ENCODE assay signal across 22 cellular contexts in the genomic region with DNA sequence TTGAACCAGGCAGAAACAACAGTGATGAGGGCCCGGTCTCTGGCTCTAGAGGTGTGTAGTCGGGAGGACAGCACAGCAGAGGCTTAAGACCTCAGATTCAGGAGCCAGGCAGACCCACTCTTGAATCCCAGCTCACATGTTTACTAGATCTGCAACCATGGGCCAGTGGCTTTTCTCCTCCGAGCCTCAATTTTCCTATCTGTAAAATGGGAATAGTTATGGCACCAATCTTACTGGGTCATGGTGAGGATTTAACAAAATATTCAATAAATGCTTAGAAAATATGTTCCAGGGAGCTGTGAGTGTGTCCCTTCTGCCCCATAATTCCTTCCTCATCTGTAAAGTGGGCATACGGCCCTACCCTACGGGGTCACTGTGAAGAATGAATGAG.
"Had no signal": no experiment of that assay in that cellular context is flagged by ENCODE, and none has a peak within 500 bp of the region (broad histone marks: within the 10 kb centered on the region; RNA-seq: fewer than 3 reads in every experiment).

No MANE protein-coding gene starts in this region.

- H3K27ac Mint-ChIP-seq: activated CD4-positive, alpha-beta T cell treated with anti-CD3 and anti-CD28 coated beads, Interleukin-2, amount 10 ng/mL, durations not matched to agents 7 days and 5 days; T-helper 17 cell had no signal

- H3K9me3 ChIP-seq: ascending aorta, lower lobe of right lung, testis had no signal

- H3K79me2 ChIP-seq: parathyroid adenoma had no signal

- H3K9ac ChIP-seq: parathyroid adenoma had no signal

- H3K27ac ChIP-seq: foreskin keratinocyte, lower lobe of right lung, parathyroid adenoma, SK-N-MC had no signal

- H3K36me3 Mint-ChIP-seq: mesothelial cell of epicardium; naive thymus-derived CD8-positive, alpha-beta T cell had no signal

- H3K4me3 ChIP-seq: ascending aorta, lower lobe of right lung, SK-N-MC, testis had no signal

- DNase-seq: activated CD4-positive, alpha-beta T cell treated with anti-CD3 and anti-CD28 coated beads, Interleukin-2, amount 10 ng/mL, durations not matched to agents 7 days and 5 days; activated CD4-positive, CD25-positive, alpha-beta regulatory T cell; activated naive CD4-positive, alpha-beta T cell treated with Interleukin-2 at 50 U/mL for 16 hours; activated T-cell treated with anti-CD3 and anti-CD28 coated beads, Interleukin-2, amount 50 U/mL, for 1 hour; effector memory CD4-positive, alpha-beta T cell; foreskin keratinocyte; kidney; lower lobe of right lung; naive thymus-derived CD8-positive, alpha-beta T cell; nucleus accumbens; stimulated activated CD4-positive, alpha-beta T cell treated with anti-CD3 and anti-CD28 coated beads, Interleukin-1b, Interleukin-23, amount 100 ng/mL, for 48 hours; SW 1271; T-helper 17 cell; trophoblast cell had no signal

- H3K4me1 ChIP-seq: parathyroid adenoma had no signal

- H3K36me3 ChIP-seq: ascending aorta, lower lobe of right lung had no signal

- H3K4me3 Mint-ChIP-seq: activated CD4-positive, alpha-beta T cell treated with anti-CD3 and anti-CD28 coated beads, Interleukin-2, amount 10 ng/mL, durations not matched to agents 7 days and 5 days; central memory CD8-positive, alpha-beta T cell; mesothelial cell of epicardium; naive thymus-derived CD8-positive, alpha-beta T cell; T-helper 17 cell had no signal

- ATAC-seq: foreskin keratinocyte; left lobe of liver; lower lobe of right lung; naive thymus-derived CD8-positive, alpha-beta T cell; right cardiac atrium; T-helper 17 cell had no signal

- H3K27me3 Mint-ChIP-seq: activated CD4-positive, alpha-beta T cell treated with anti-CD3 and anti-CD28 coated beads, Interleukin-2, amount 10 ng/mL, durations not matched to agents 7 days and 5 days; central memory CD8-positive, alpha-beta T cell; naive thymus-derived CD8-positive, alpha-beta T cell; T-helper 17 cell had no signal

- H3K27me3 ChIP-seq: ascending aorta, foreskin keratinocyte, testis had no signal

- H2AFZ ChIP-seq: parathyroid adenoma had no signal

- H3K9me3 Mint-ChIP-seq: activated CD4-positive, alpha-beta T cell treated with anti-CD3 and anti-CD28 coated beads, Interleukin-2, amount 10 ng/mL, durations not matched to agents 7 days and 5 days; central memory CD8-positive, alpha-beta T cell; mesothelial cell of epicardium; naive thymus-derived CD8-positive, alpha-beta T cell had no signal
